In the genomic region with DNA sequence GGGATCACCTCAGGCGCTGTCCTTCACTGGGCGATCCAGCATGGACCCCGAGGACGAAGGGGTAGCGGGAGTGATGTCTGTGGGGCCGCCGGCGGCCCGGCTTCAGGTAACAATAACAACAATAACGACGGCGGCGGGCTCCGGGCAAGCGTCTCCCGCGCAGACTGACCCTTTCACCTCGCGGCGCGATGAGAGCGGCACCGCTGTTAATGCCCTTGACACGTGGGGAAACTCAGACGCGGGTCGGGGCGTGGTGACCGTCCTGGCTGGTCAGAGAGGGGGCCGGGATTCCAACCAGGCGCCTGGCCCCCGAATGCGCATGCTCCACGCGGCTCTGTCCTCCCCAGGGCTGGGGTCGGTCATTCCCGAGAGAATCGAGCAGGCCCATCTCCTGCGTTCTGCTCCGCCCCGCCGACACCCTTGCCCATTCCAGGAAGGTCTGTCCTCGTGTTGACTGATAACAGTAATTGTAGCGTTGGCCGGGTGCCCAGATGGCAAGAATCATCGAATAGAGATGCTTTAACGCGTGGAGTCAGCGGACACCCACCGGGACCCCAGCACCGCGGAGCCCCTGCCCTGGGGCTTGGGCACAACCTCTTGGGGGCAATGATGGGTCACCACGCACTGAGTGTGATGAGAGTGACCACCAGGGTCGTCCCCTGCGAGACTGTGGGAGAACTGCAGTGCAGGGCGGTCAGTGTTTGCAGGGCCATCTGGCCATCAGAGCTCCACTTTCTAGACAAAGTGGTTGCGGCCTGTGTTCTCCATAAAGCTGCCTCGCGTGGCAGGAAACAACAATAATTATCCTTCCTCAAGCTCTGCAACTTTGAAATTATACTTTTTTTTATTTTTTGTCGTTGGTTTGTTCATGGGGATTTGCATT, we compare ENCODE assay signal across 8 cellular contexts. TPM values are rescaled to one million over a fixed set of nuclear protein-coding genes. Genes with fewer than 3 reads are reported as not detected.
A peak's percentile ranks its signal among the peaks of the same experiment; 100 is the strongest.
DNase-seq lines count a peak whose midpoint lies in the region; ATAC-seq and TF ChIP-seq lines count a peak whose summit lies in the region.

No MANE protein-coding gene starts in this region.

- H3K36me3 ChIP-seq in duodenal mucosa (ENCODE audit: control insufficient read depth in 1 of 2, insufficient read depth in 2 of 2, low read length in 2 of 2), result no peaks in the 10 kb centered on the region

- peaks cover 9 to 10% of the 10 kb centered on the region in 2 donors for H3K4me1 ChIP-seq in duodenal mucosa (ENCODE audit: control insufficient read depth in 1 of 2, insufficient read depth in 2 of 2, low read length in 2 of 2)

- TF ChIP-seq POLR2A in lower leg skin (IDR thresholded peaks at IDR 0.05), result no peak

- H3K9ac ChIP-seq in duodenal mucosa (ENCODE audit: low read depth in 1 of 2, low read length in 2 of 2), result peak overlapping the region; percentile 80 to 84

- H3K9me3 ChIP-seq in duodenal mucosa (ENCODE audit: control insufficient read depth in 1 of 2, low read length in 2 of 2), result peaks cover 4 to 8% of the 10 kb centered on the region in 2 donors

- H3K27ac ChIP-seq in duodenal mucosa (ENCODE audit: low read depth, low read length), result peak overlapping the region; percentile 56

- H3K27me3 ChIP-seq in duodenal mucosa (ENCODE audit: control insufficient read depth in 1 of 2, insufficient read depth in 2 of 2, low read length in 2 of 2), result no peaks in the 10 kb centered on the region

- peak overlapping the region; percentile 75 to 91 for H3K4me3 ChIP-seq in duodenal mucosa (ENCODE audit: low read depth in 1 of 2, low read length in 2 of 2)
- H3K4me3 ChIP-seq in lower leg skin (ENCODE audit: low read depth, poor library complexity, severe bottlenecking), result peak overlapping the region; percentile 89

- peak; percentile 36 for ATAC-seq in HG02588 (IDR thresholded peaks at IDR 0.05; ENCODE audit: unreplicated experiment)

- peak; percentile 75 for DNase-seq in EL
- DNase-seq in NCI-H1930 (lab: John Stamatoyannopoulos, UW), result peak; percentile 44 to 52
- DNase-seq in activated CD4-positive, alpha-beta T cell treated with anti-CD3 and anti-CD28 coated beads for 48 hours, result peak; percentile 66
- DNase-seq in lower leg skin (ENCODE audit: low spot score in 2 of 2), result peak; percentile 57 to 87
- peak; percentile 45 for DNase-seq in stimulated activated CD4-positive, alpha-beta T cell treated with anti-CD3 and anti-CD28 coated beads, Interleukin-4, amount 100 ng/mL, for 1 hour
- DNase-seq in NCI-H187 (lab: John Stamatoyannopoulos, UW), result no peak

- 4 to 5% methylated on average over 45 to 54 of the region's 60 CpGs for WGBS in lower leg skin, 2 donors

- TF ChIP-seq CTCF in lower leg skin (IDR thresholded peaks at IDR 0.05), result no peak

- intact Hi-C loops in lower leg skin (cut with DNase I; ENCODE audit: low total_unique reads), result no loop called here

RNA-seq across cellular contexts. Expression of a gene that starts 0.5 kb away (rescaled TPM):
- total RNA-seq in lower leg skin, result 10 to 100 TPM in 1 of 4 donors, 1 to 10 TPM in 3; 3.0 to 12.8 (median 8.9) TPM

RNA-seq across cellular contexts. Expression of a gene that starts 25.9 kb away (rescaled TPM):
- total RNA-seq in lower leg skin, result 10 to 100 TPM; 23.3 to 50.1 (median 33.4) TPM

RNA-seq across cellular contexts. Expression of a gene that starts 47.5 kb away (rescaled TPM):
- 1 to 10 TPM; 4.8 to 7.7 (median 5.4) TPM for total RNA-seq in lower leg skin

RNA-seq across cellular contexts. Expression of a gene that starts 50.6 kb away (rescaled TPM):
- 10 to 100 TPM; 34.2 to 55.1 (median 43.3) TPM for total RNA-seq in lower leg skin

Comparison
In these comparisons a context has a peak if more than half of its experiments do, and no peak if none do; other contexts are left out.
1. DNase-seq: peak in EL (single experiment), NCI-H1930 (2 of 2), activated CD4-positive, alpha-beta T cell treated with anti-CD3 and anti-CD28 coated beads for 48 hours (single experiment), lower leg skin (2 of 2) and stimulated activated CD4-positive, alpha-beta T cell treated with anti-CD3 and anti-CD28 coated beads, Interleukin-4, amount 100 ng/mL, for 1 hour (single experiment); none in NCI-H187 (0 of 2).